ENCODE assay signal across 35 cellular contexts in genomic region chr3:13843351-13843750, GRCh38. TPM values are rescaled to one million over a fixed set of nuclear protein-coding genes. Genes with fewer than 3 reads are reported as not detected.
"Had no signal": no experiment of that assay in that cellular context is flagged by ENCODE, and none has a peak within 500 bp of the region (broad histone marks: within the 10 kb centered on the region; RNA-seq: fewer than 3 reads in every experiment).

No MANE protein-coding gene starts in this region.

- ATAC-seq: activated naive CD4-positive, alpha-beta T cell treated with anti-CD3 and anti-CD28 coated beads, Interleukin-2, amount 50 U/mL, for 72 hours; activated naive CD8-positive, alpha-beta T cell treated with anti-CD3 and anti-CD28 coated beads, Interleukin-2, amount 50 U/mL, for 24 hours; activated T-cell treated with anti-CD3 and anti-CD28 coated beads, Interleukin-2, amount 50 U/mL, for 4 hours; activated T-cell treated with anti-CD3 and anti-CD28 coated beads, Interleukin-2, amount 50 U/mL, for 72 hours; activated T-helper 17 cell treated with anti-CD3 and anti-CD28 coated beads, Interleukin-2, amount 50 U/mL, for 72 hours; body of pancreas had no signal

- H3K27me3 ChIP-seq: ascending aorta, body of pancreas, brain microvascular endothelial cell had no signal

- H3K9me3 ChIP-seq: adrenal gland, ascending aorta, body of pancreas, breast epithelium had no signal

- DNase-seq: activated effector memory CD4-positive, alpha-beta T cell treated with Interleukin-2 at 50 U/mL for 16 hours; activated gamma-delta T cell; activated gamma-delta T cell treated with Interleukin-2 at 50 U/mL for 16 hours; activated naive CD4-positive, alpha-beta T cell; activated naive CD4-positive, alpha-beta T cell treated with anti-CD3 and anti-CD28 coated beads for 36 hours; activated naive CD4-positive, alpha-beta T cell treated with anti-CD3 and anti-CD28 coated beads, Interleukin-2, amount 10 ng/mL, durations not matched to agents 7 days and 5 days; activated naive CD4-positive, alpha-beta T cell treated with anti-CD3 and anti-CD28 coated beads, Interleukin-2, amount 50 U/mL, for 16 hours; activated naive CD4-positive, alpha-beta T cell treated with Interleukin-2 at 50 U/mL for 16 hours; activated naive CD8-positive, alpha-beta T cell treated with anti-CD3 and anti-CD28 coated beads for 36 hours; activated naive CD8-positive, alpha-beta T cell treated with anti-CD3 and anti-CD28 coated beads, Interleukin-2, amount 10 ng/mL, durations not matched to agents 7 days and 5 days; activated naive CD8-positive, alpha-beta T cell treated with anti-CD3 and anti-CD28 coated beads, Interleukin-2, amount 50 U/mL, for 24 hours; activated T-cell treated with anti-CD3 and anti-CD28 coated beads, Interleukin-2, amount 50 U/mL, for 1 hour; activated T-cell treated with anti-CD3 and anti-CD28 coated beads, Interleukin-2, amount 50 U/mL, for 24 hours; activated T-cell treated with anti-CD3 and anti-CD28 coated beads, Interleukin-2, amount 50 U/mL, for 4 hours; activated T-cell treated with anti-CD3 and anti-CD28 coated beads, Interleukin-2, amount 50 U/mL, for 48 hours; activated T-cell treated with anti-CD3 and anti-CD28 coated beads, Interleukin-2, amount 50 U/mL, for 72 hours; adrenal gland; amniotic stem cell; amygdala; anterior cingulate cortex; body of pancreas; brain microvascular endothelial cell; caudate nucleus; central memory CD4-positive, alpha-beta T cell; cerebellar nuclear complex had no signal

- H3K4me3 ChIP-seq: adrenal gland, ascending aorta, body of pancreas, breast epithelium, cardiac muscle cell had no signal

- H3K36me3 ChIP-seq: adrenal gland, ascending aorta, brain microvascular endothelial cell, breast epithelium, cardiac muscle cell had no signal

- H3K27ac ChIP-seq: adrenal gland, ascending aorta, body of pancreas, brain microvascular endothelial cell, breast epithelium, cardiac muscle cell had no signal

- H3K4me1 ChIP-seq: adrenal gland, ascending aorta, body of pancreas, breast epithelium had no signal

RNA-seq across cellular contexts. Expression of gene WNT7A, which starts 36.5 kb away (rescaled TPM):
- total RNA-seq: activated T-helper 1 cell treated with anti-CD3 and anti-CD28 coated beads, Interleukin-12 subunit alpha, Interleukin-12 subunit beta, Interleukin-2, Interleukin-4 antibody, amounts not matched to agents 30 ng/mL and 10 ng/mL and 1 ng/mL, durations not matched to agents 14 hours and 24 hours and 36 hours; activated T-helper 2 cell treated with anti-CD3 and anti-CD28 coated beads, Interferon-gamma antibody, Interleukin-2, Interleukin-4, amounts not matched to agents 10 μg/mL and 5 μg/mL and 100 μg/mL, durations not matched to agents 14 hours and 24 hours and 36 hours; aorta; ascending aorta; breast epithelium; cardiac muscle cell; cardiac septum; chondrocyte had no signal
- polyA plus RNA-seq: adrenal gland, aorta, cardiac muscle cell had no signal
